ENCODE assay signal across 18 cellular contexts in the genomic region with DNA sequence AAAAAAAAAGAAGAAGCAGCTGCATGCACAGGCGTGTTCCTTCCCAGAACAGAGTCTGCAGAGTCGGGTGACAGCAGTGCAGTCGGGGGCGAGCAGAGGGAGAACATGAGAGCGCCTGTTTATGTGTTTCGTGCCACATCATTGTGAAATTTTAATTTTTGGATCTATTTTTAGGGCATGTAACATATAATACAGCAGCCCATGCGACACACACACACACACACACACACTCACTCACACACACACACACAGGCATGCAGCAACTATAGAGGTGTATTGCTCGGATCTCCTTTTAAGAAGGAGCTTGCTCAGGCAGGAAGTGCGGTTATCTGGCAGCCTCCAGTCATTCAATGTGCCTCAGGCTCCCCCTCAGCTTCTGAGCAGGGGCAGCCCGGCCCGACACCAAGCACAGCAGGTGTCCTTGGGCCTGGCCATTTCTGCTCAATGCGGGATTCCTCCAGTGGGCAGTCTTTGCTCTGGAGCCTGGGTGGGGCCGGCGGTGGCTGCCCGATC.
DNase-seq lines count a peak whose midpoint lies in the region; ATAC-seq lines count a peak whose summit lies in the region.
"Had no signal": no experiment of that assay in that cellular context is flagged by ENCODE, and none has a peak within 500 bp of the region (broad histone marks: within the 10 kb centered on the region; RNA-seq: fewer than 3 reads in every experiment).

No MANE protein-coding gene starts in this region.

- peak overlapping the region; percentile 49 for H3K56ac ChIP-seq in mesendoderm (ENCODE audit: low read length)

- H3K79me1 ChIP-seq in mesendoderm (ENCODE audit: low read length) = no peaks in the 10 kb centered on the region

- peak overlapping the region in 2 of 8 donors; percentile 29 to 50 for H3K4me3 Mint-ChIP-seq in CD4-positive, alpha-beta memory T cell
- H3K4me3 Mint-ChIP-seq: natural killer cell treated with Interleukin-12 subunit alpha and Interleukin-12 subunit beta and Interleukin-15 and Interleukin-18, amount 100 ng/mL, for 72 hours; stimulated activated naive B cell treated with anti-CD40 and anti-IgM and Interleukin-4, amounts not matched to agents 10 μg/mL and 1 μg/mL and 100 μg/mL, for 72 hours had no signal

- H3K27me3 ChIP-seq in CD4-positive, alpha-beta memory T cell (ENCODE audit: insufficient read depth, low read length) = no peaks in the 10 kb centered on the region
- H3K27me3 ChIP-seq in SJCRH30 = no peaks in the 10 kb centered on the region
- no peaks in the 10 kb centered on the region for H3K27me3 ChIP-seq in mesendoderm (ENCODE audit: insufficient read depth, low read length, poor library complexity)
- H3K27me3 ChIP-seq: BLaER1 treated with 17β-estradiol and CSF1 and Interleukin-3, amounts not matched to agents 10 nM and 100 nM; esophagus muscularis mucosa; left lung had no signal

- no peak overlapping the region for H4K5ac ChIP-seq in mesendoderm (ENCODE audit: low read length)

- no peak overlapping the region for H3K4me2 ChIP-seq in mesendoderm (ENCODE audit: low read length)

- peaks cover 0 to 5% (median 0%) of the 10 kb centered on the region in 4 donors for H3K4me1 Mint-ChIP-seq in CD4-positive, alpha-beta memory T cell

- no peaks in the 10 kb centered on the region for H3K36me3 ChIP-seq in CD4-positive, alpha-beta memory T cell (ENCODE audit: insufficient read depth, low read length)
- no peaks in the 10 kb centered on the region for H3K36me3 ChIP-seq in SJCRH30
- H3K36me3 ChIP-seq in mesendoderm (ENCODE audit: control insufficient read depth, insufficient read depth, low read length) = no peaks in the 10 kb centered on the region
- H3K36me3 ChIP-seq: esophagus muscularis mucosa, left lung had no signal

- WGBS in mesendoderm (ENCODE audit: extremely low coverage, insufficient coverage, low lambda C conversion rate) = no CpG with 5 or more reads among the region's 15 CpGs

- H3K27ac Mint-ChIP-seq in CD4-positive, alpha-beta memory T cell = no peak overlapping the region
- H3K27ac Mint-ChIP-seq: natural killer cell treated with Interleukin-12 subunit alpha and Interleukin-12 subunit beta and Interleukin-15 and Interleukin-18, amount 100 ng/mL, for 72 hours; stimulated activated naive B cell treated with anti-CD40 and anti-IgM and Interleukin-4, amounts not matched to agents 10 μg/mL and 1 μg/mL and 100 μg/mL, for 72 hours had no signal

- no peak overlapping the region for H2BK15ac ChIP-seq in mesendoderm (replicated peaks; ENCODE audit: low read depth)

- no peak overlapping the region for H3K4me3 ChIP-seq in CD4-positive, alpha-beta memory T cell (ENCODE audit: low read length in 2 of 2)
- H3K4me3 ChIP-seq in SJCRH30 (peak overlapping the region; percentile 41), mesendoderm (ENCODE audit: low read length) (no peak overlapping the region)
- H3K4me3 ChIP-seq: BLaER1 treated with 17β-estradiol and CSF1 and Interleukin-3, amounts not matched to agents 10 nM and 100 nM; esophagus muscularis mucosa; left lung had no signal

- no peak overlapping the region for H2BK120ac ChIP-seq in mesendoderm (ENCODE audit: low read depth, low read length)

- H2AK5ac ChIP-seq in mesendoderm (ENCODE audit: low read length) = no peak overlapping the region

- H3K4me1 ChIP-seq in CD4-positive, alpha-beta memory T cell (ENCODE audit: insufficient read depth, low read length) = no peaks in the 10 kb centered on the region
- peaks cover 16% of the 10 kb centered on the region for H3K4me1 ChIP-seq in SJCRH30
- H3K4me1 ChIP-seq in mesendoderm (ENCODE audit: control insufficient read depth, low read depth, low read length) = no peaks in the 10 kb centered on the region

- H3K18ac ChIP-seq in mesendoderm (ENCODE audit: low read length) = no peak overlapping the region

- in situ Hi-C loops in KBM-7 (cut with MboI; ENCODE audit: low pct_unique_long_range_greater_than_20kb, low sequenced_read_pairs) = no loop called here

- POLR2A ChIA-PET in CD4-positive, alpha-beta memory T cell (lab: Charles Lee; ENCODE audit: partially characterized antibody) = no interaction called here

- peaks cover 0 to 3% of the 10 kb centered on the region in 2 donors for H3K27me3 Mint-ChIP-seq in CD4-positive, alpha-beta memory T cell

- no peak overlapping the region for H4K8ac ChIP-seq in mesendoderm (ENCODE audit: low read depth, low read length)

- H2BK5ac ChIP-seq in mesendoderm (ENCODE audit: low read length) = no peak overlapping the region

- ATAC-seq in HG03159 (IDR thresholded peaks at IDR 0.05; ENCODE audit: unreplicated experiment) = no peak
- no peak for ATAC-seq in HG02938 (IDR thresholded peaks at IDR 0.05; ENCODE audit: unreplicated experiment)
- ATAC-seq in GM19324 (IDR thresholded peaks at IDR 0.05; ENCODE audit: low FRiP score, unreplicated experiment) = no peak
- ATAC-seq: left lung; natural killer cell treated with Interleukin-12 subunit alpha and Interleukin-12 subunit beta and Interleukin-15 and Interleukin-18, amount 100 ng/mL, for 72 hours; Right ventricle myocardium inferior; stimulated activated naive B cell treated with anti-CD40 and anti-IgM and Interleukin-4, amounts not matched to agents 10 μg/mL and 1 μg/mL and 100 μg/mL, for 72 hours had no signal

- DNase-seq in CD4-positive, alpha-beta memory T cell = peak in 4 of 5 donors; percentile 13 to 24 (median 21)
- DNase-seq in KBM-7 (peak; percentile 69), SJCRH30 (peak; percentile 83 to 87), mesendoderm (peak; percentile 55), SIG-M5 (lab: John Stamatoyannopoulos, UW) (no peak)
- DNase-seq: amniotic stem cell; left lung; NCI-H1417 treated with DMSO at 0.1 percent for 48 hours; NCI-H524 treated with DMSO at 0.1 percent for 48 hours; stimulated activated CD4-positive, alpha-beta T cell treated with anti-CD3 and anti-CD28 coated beads, Interleukin-4, amount 100 ng/mL, for 4 hours; stimulated activated naive B cell treated with anti-CD40 and anti-IgM and Interleukin-4, amounts not matched to agents 10 μg/mL and 1 μg/mL and 100 μg/mL, for 72 hours had no signal

- peaks cover 0 to 35% (median 32%) of the 10 kb centered on the region in 8 donors for H3K9me3 Mint-ChIP-seq in CD4-positive, alpha-beta memory T cell
- H3K9me3 Mint-ChIP-seq: natural killer cell treated with Interleukin-12 subunit alpha and Interleukin-12 subunit beta and Interleukin-15 and Interleukin-18, amount 100 ng/mL, for 72 hours had no signal

- peaks cover 0 to 13% of the 10 kb centered on the region in 2 donors for H3K9me3 ChIP-seq in CD4-positive, alpha-beta memory T cell (ENCODE audit: control insufficient read depth in 1 of 2, low read length in 2 of 2)
- H3K9me3 ChIP-seq in SJCRH30 (replicated peaks) = peaks cover 19% of the 10 kb centered on the region

- H3K23ac ChIP-seq in mesendoderm (ENCODE audit: low read length) = no peak overlapping the region

- peaks cover 12 to 19% of the 10 kb centered on the region in 2 donors for H3K36me3 Mint-ChIP-seq in CD4-positive, alpha-beta memory T cell

- H3K79me2 ChIP-seq in mesendoderm (ENCODE audit: control insufficient read depth, insufficient read depth, low read length) = no peaks in the 10 kb centered on the region

- CTCF ChIA-PET in CD4-positive, alpha-beta memory T cell (lab: Charles Lee; ENCODE audit: partially characterized antibody) = interaction anchor here (1.8 kb wide), 1 partner anchor 720 kb away, joined by 5 read pairs; no protein-coding TSS in a partner anchor

- intact Hi-C loops in CD4-positive, alpha-beta memory T cell (cut with micrococcal nuclease) = no loop called here

- no peak overlapping the region for H3K27ac ChIP-seq in CD4-positive, alpha-beta memory T cell (ENCODE audit: low read depth, low read length)
- H3K27ac ChIP-seq in SJCRH30 (peak overlapping the region; percentile 48), mesendoderm (ENCODE audit: low read depth, low read length) (no peak overlapping the region)
- H3K27ac ChIP-seq: BLaER1 treated with 17β-estradiol and CSF1 and Interleukin-3, amounts not matched to agents 10 nM and 100 nM; esophagus muscularis mucosa; left lung had no signal

- no peak overlapping the region for H3K9ac ChIP-seq in mesendoderm (ENCODE audit: low read length)
- H3K9ac ChIP-seq: BLaER1 treated with 17β-estradiol and CSF1 and Interleukin-3, amounts not matched to agents 10 nM and 100 nM had no signal

- H3K4ac ChIP-seq in mesendoderm (ENCODE audit: low read depth, low read length) = no peak overlapping the region
